In genomic region chr6:113600556-113601339, GRCh38 we compare ENCODE assay signal across 23 cellular contexts.
DNase-seq lines count a peak whose midpoint lies in the region; ATAC-seq and TF ChIP-seq lines count a peak whose summit lies in the region.
"Had no signal": no experiment of that assay in that cellular context is flagged by ENCODE, and none has a peak within 500 bp of the region (broad histone marks: within the 10 kb centered on the region; RNA-seq: fewer than 3 reads in every experiment).

No MANE protein-coding gene starts in this region.

- no TSS peak for BruUV-seq in Caco-2 (replicated peaks; lab: Mats Ljungman, UMichigan)

- POLR2A ChIA-PET in Caco-2 (lab: Charles Lee), result no interaction called here

- H3K27me3 Mint-ChIP-seq in memory B cell (no peaks in the 10 kb centered on the region), Caco-2 (ENCODE audit: insufficient read depth, unreplicated experiment) (no peaks in the 10 kb centered on the region)
- H3K27me3 Mint-ChIP-seq: activated naive CD4-positive, alpha-beta T cell treated with anti-CD3 and anti-CD28 coated beads, Interleukin-2, amount 10 ng/mL, durations not matched to agents 7 days and 5 days; B cell had no signal

- intact Hi-C loops in Caco-2 (cut with micrococcal nuclease; ENCODE audit: unreplicated experiment), result no loop called here

- H3K36me3 Mint-ChIP-seq in memory B cell, result peaks cover 4% of the 10 kb centered on the region
- H3K36me3 Mint-ChIP-seq in Caco-2 (ENCODE audit: insufficient read depth, unreplicated experiment), result no peaks in the 10 kb centered on the region
- H3K36me3 Mint-ChIP-seq: activated naive CD4-positive, alpha-beta T cell treated with anti-CD3 and anti-CD28 coated beads, Interleukin-2, amount 10 ng/mL, durations not matched to agents 7 days and 5 days had no signal

- peaks cover 21% of the 10 kb centered on the region for H3K4me1 Mint-ChIP-seq in memory B cell
- H3K4me1 Mint-ChIP-seq in Caco-2 (ENCODE audit: low read depth, unreplicated experiment), result peaks cover 25% of the 10 kb centered on the region
- H3K4me1 Mint-ChIP-seq: activated naive CD4-positive, alpha-beta T cell treated with anti-CD3 and anti-CD28 coated beads, Interleukin-2, amount 10 ng/mL, durations not matched to agents 7 days and 5 days had no signal

- peaks cover 7% of the 10 kb centered on the region for H3K9me3 Mint-ChIP-seq in memory B cell
- peaks cover 16% of the 10 kb centered on the region for H3K9me3 Mint-ChIP-seq in Caco-2 (ENCODE audit: unreplicated experiment)
- H3K9me3 Mint-ChIP-seq: activated naive CD4-positive, alpha-beta T cell treated with anti-CD3 and anti-CD28 coated beads, Interleukin-2, amount 10 ng/mL, durations not matched to agents 7 days and 5 days had no signal

- H3K4me3 ChIP-seq in Caco-2 (ENCODE audit: low read depth, low read length), result no peak overlapping the region
- H3K4me3 ChIP-seq: tibial artery had no signal

- peak; percentile 45 for DNase-seq in CMK (ENCODE audit: low read depth)
- peak; percentile 42 for DNase-seq in M059J (ENCODE audit: low read depth)
- DNase-seq in SKM-1 (lab: John Stamatoyannopoulos, UW; ENCODE audit: unreplicated experiment), result peak; percentile 27
- no peak for DNase-seq in memory B cell (ENCODE audit: low spot score in 2 of 2)
- no peak for DNase-seq in T-helper 1 cell
- DNase-seq in Caco-2, result no peak
- DNase-seq in NCI-H187 (lab: John Stamatoyannopoulos, UW), result no peak
- DNase-seq: activated naive CD4-positive, alpha-beta T cell treated with anti-CD3 and anti-CD28 coated beads, Interleukin-2, amount 10 ng/mL, durations not matched to agents 7 days and 5 days; amygdala; Calu3; cortex of kidney; IMR-90; kidney glomerular epithelial cell; MM.1S; NCI-H1694 treated with DMSO at 0.1 percent for 48 hours; NCI-H226; NCI-H82; SK-N-SH; stimulated activated naive CD4-positive, alpha-beta T cell treated with Interleukin-2 at 50 U/mL for 16 hours; T-helper 9 cell; tibial artery had no signal

- peaks cover 11% of the 10 kb centered on the region; the same call in 1 of the 2 replicates for H3K4me1 ChIP-seq in Caco-2

- no peaks in the 10 kb centered on the region for H3K27me3 ChIP-seq in Caco-2 (replicated peaks; ENCODE audit: control insufficient read depth, insufficient read depth, low read length)
- H3K27me3 ChIP-seq: tibial artery had no signal

- peak; percentile 41 for ATAC-seq in memory B cell (ENCODE audit: low read depth)
- ATAC-seq in HG02623 (IDR thresholded peaks at IDR 0.05; ENCODE audit: unreplicated experiment), result no peak

- CTCF ChIA-PET in Caco-2 (lab: Charles Lee), result no interaction called here

- no peak for TF ChIP-seq CTCF in Caco-2 (IDR thresholded peaks at IDR 0.05; ENCODE audit: insufficient read depth in 1 of 2, low read depth in 1 of 2, low read length in 1 of 2, severe bottlenecking in 1 of 2, unreplicated experiment in 1 of 2)

- H3K4me3 Mint-ChIP-seq in memory B cell, result no peak overlapping the region
- H3K4me3 Mint-ChIP-seq in Caco-2 (ENCODE audit: unreplicated experiment), result no peak overlapping the region
- H3K4me3 Mint-ChIP-seq: activated naive CD4-positive, alpha-beta T cell treated with anti-CD3 and anti-CD28 coated beads, Interleukin-2, amount 10 ng/mL, durations not matched to agents 7 days and 5 days; B cell had no signal

- no peaks in the 10 kb centered on the region for H3K9me3 ChIP-seq in Caco-2
- H3K9me3 ChIP-seq: SK-N-SH, tibial artery had no signal

- H3K27ac Mint-ChIP-seq in memory B cell (peak overlapping the region; percentile 56), Caco-2 (ENCODE audit: unreplicated experiment) (no peak overlapping the region)
- H3K27ac Mint-ChIP-seq: activated naive CD4-positive, alpha-beta T cell treated with anti-CD3 and anti-CD28 coated beads, Interleukin-2, amount 10 ng/mL, durations not matched to agents 7 days and 5 days; B cell had no signal

- no peaks in the 10 kb centered on the region for H3K36me3 ChIP-seq in Caco-2 (ENCODE audit: control insufficient read depth, insufficient read depth, low read length)
- H3K36me3 ChIP-seq: tibial artery had no signal

Comparison
In these comparisons a context has a peak if more than half of its experiments do, and no peak if none do; other contexts are left out.
1. DNase-seq: peak in CMK (single experiment), M059J (single experiment) and SKM-1 (single experiment); none in memory B cell (0 of 2), T-helper 1 cell (0 of 5), Caco-2 (0 of 2) and NCI-H187 (0 of 2).